Comparison of ENCODE assay signal across 10 cellular contexts in the genomic region with DNA sequence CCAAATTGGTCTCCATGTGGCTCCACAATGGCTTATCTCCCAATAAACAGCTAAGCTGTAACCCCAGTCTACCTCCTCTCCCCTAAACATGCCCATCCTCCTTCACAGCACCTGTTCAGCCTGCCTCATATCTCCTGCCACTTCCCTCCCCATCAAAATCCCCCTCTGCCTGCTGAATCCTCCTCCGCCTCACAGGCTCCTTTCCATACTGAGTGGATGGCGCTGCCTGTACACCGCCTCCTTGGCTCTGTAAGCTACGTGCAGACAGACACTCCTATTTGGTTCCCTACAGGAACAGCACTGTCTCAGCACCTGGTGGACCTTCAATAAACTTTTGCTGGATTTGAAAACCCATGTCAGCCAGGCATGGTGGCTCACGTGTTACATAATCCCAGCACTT. TPM values are rescaled to one million over a fixed set of nuclear protein-coding genes. Genes with fewer than 3 reads are reported as not detected.
"Had no signal": no experiment of that assay in that cellular context is flagged by ENCODE, and none has a peak within 500 bp of the region (broad histone marks: within the 10 kb centered on the region; RNA-seq: fewer than 3 reads in every experiment).

No MANE protein-coding gene starts in this region.

- H3K4me1 Mint-ChIP-seq: activated naive CD4-positive, alpha-beta T cell treated with anti-CD3 and anti-CD28 coated beads, Interleukin-2, amount 50 U/mL, for 24 hours had no signal

- H3K27ac Mint-ChIP-seq: activated naive CD4-positive, alpha-beta T cell treated with anti-CD3 and anti-CD28 coated beads, Interleukin-2, amount 50 U/mL, for 24 hours had no signal

- H3K4me3 Mint-ChIP-seq: activated naive CD4-positive, alpha-beta T cell treated with anti-CD3 and anti-CD28 coated beads, Interleukin-2, amount 50 U/mL, for 24 hours; brain had no signal

- H3K27me3 Mint-ChIP-seq: brain had no signal

- H3K36me3 Mint-ChIP-seq: activated naive CD4-positive, alpha-beta T cell treated with anti-CD3 and anti-CD28 coated beads, Interleukin-2, amount 50 U/mL, for 24 hours; brain had no signal

- ATAC-seq: esophagus mucosa had no signal

- DNase-seq: activated effector memory CD4-positive, alpha-beta T cell treated with Interleukin-2 at 50 U/mL for 16 hours; activated T-cell treated with anti-CD3 and anti-CD28 coated beads, Interleukin-2, amount 50 U/mL, for 1 hour; foreskin fibroblast; kidney; stimulated activated CD4-positive, alpha-beta T cell treated with anti-CD3 and anti-CD28 coated beads, Interleukin-2, amount 100 ng/mL, for 48 hours; stimulated activated naive CD4-positive, alpha-beta T cell treated with Interleukin-2 at 50 U/mL for 16 hours had no signal

- H3K9me3 Mint-ChIP-seq: activated naive CD4-positive, alpha-beta T cell treated with anti-CD3 and anti-CD28 coated beads, Interleukin-2, amount 50 U/mL, for 24 hours; brain had no signal

RNA-seq across cellular contexts. Expression of gene ADCY5, which starts 53.7 kb away (rescaled TPM):
- total RNA-seq: T-helper 2 cell treated with Interferon-gamma antibody and Interleukin-4, amounts not matched to agents 100 ng/mL and 5 ng/mL, for 36 hours had no signal
